8 cellular contexts compared by ENCODE assay signal in the genomic region with DNA sequence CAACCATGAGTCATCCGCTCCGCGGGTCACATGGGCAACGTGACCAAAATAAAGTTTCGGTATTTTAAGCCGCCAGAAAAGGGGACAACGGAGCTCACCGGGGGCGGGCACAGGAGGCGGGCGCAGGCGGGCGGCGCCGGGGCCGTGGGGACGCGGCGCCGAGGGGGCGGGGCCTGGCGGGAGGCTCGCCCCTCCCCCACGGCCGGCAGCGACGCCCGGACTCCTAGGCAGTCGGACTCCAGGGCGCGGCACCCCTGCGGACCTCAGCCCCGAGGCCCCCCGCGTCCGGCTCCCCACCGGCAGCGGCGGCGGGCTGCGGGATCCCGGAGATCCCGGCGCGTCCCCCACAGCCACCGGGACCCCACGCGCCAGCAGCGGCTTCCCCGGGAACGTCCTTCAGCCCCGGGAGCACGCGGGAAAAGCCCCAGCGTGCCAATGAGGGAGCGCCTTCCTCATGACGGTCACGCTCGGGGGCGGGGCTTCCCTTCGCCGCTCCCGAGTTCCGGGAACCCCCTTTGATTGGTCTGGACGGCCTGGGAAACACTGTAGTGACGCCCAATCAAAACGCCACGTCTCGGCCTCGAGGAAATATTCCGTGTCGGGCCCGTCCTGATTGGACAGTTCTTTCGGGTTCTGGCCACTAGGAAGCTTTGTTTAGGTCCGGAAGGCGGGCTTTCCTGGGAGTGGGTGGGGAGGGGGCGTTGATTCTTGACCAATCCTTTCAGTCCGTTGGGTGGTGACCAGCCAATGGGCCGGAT. TPM values are rescaled to one million over a fixed set of nuclear protein-coding genes. Genes with fewer than 3 reads are reported as not detected.
A peak's percentile ranks its signal among the peaks of the same experiment; 100 is the strongest.
DNase-seq lines count a peak whose midpoint lies in the region; ATAC-seq and TF ChIP-seq lines count a peak whose summit lies in the region.

No MANE protein-coding gene starts in this region.

- H3K4me3 ChIP-seq in IMR-90 (ENCODE audit: insufficient read depth, low read depth, low read length) (peak overlapping the region; percentile 71), OCI-LY7 (ENCODE audit: low read depth, low read length, poor library complexity, severe bottlenecking) (peak overlapping the region; percentile 96)

- H3K9me3 ChIP-seq in IMR-90 (ENCODE audit: control insufficient read depth, insufficient read depth, low read length) (no peaks in the 10 kb centered on the region), OCI-LY7 (ENCODE audit: low read length) (no peaks in the 10 kb centered on the region)

- peaks cover 11% of the 10 kb centered on the region for H3K9me1 ChIP-seq in IMR-90 (ENCODE audit: insufficient read depth, low read length)

- H2AFZ ChIP-seq in IMR-90 (replicated peaks; ENCODE audit: low read length, poor library complexity) (peak overlapping the region; percentile 97), OCI-LY7 (ENCODE audit: low read length) (peak overlapping the region; percentile 62)

- H3K79me1 ChIP-seq in IMR-90 (ENCODE audit: low read depth in 1 of 2, low read length in 2 of 2), result peaks cover 29 to 40% of the 10 kb centered on the region in 2 experiments

- H3K4me2 ChIP-seq in IMR-90 (ENCODE audit: low read depth, low read length) (no peak overlapping the region), OCI-LY7 (ENCODE audit: low read length) (peak overlapping the region; percentile 99)

- no peaks in the 10 kb centered on the region for H3K9me2 ChIP-seq in OCI-LY7 (ENCODE audit: insufficient read depth, low read length)

- H3K36me3 ChIP-seq in IMR-90 (ENCODE audit: control insufficient read depth, insufficient read depth, low read length), result no peaks in the 10 kb centered on the region; the same call in 1 of the 2 replicates
- H3K36me3 ChIP-seq in OCI-LY7 (ENCODE audit: insufficient read depth, low read length), result no peaks in the 10 kb centered on the region

- H4K20me1 ChIP-seq in IMR-90 (ENCODE audit: insufficient read depth, low read length), result peaks cover 30% of the 10 kb centered on the region; the same call in 1 of the 2 replicates
- peaks cover 17% of the 10 kb centered on the region; the same call in 1 of the 2 replicates for H4K20me1 ChIP-seq in OCI-LY7 (ENCODE audit: insufficient read depth, low read length)

- no peak for TF ChIP-seq CTCF in IMR-90 (conservative IDR thresholded peaks at IDR 0.05; ENCODE audit: low read depth, low read length)
- TF ChIP-seq CTCF in OCI-LY7 (conservative IDR thresholded peaks at IDR 0.05; ENCODE audit: low read length), result no peak

- H3K27ac ChIP-seq in IMR-90 (ENCODE audit: insufficient read depth, low read length) (peak overlapping the region; percentile 31; the same call in 1 of the 2 replicates), OCI-LY7 (ENCODE audit: low read depth, low read length, poor library complexity, severe bottlenecking) (peak overlapping the region; percentile 71)

- dilution Hi-C loops in IMR-90 (cut with HindIII; ENCODE audit: low sequenced_read_pairs, unreplicated experiment), result no loop called here

- in situ Hi-C loops in IMR-90 (cut with MboI; ENCODE audit: low sequenced_read_pairs), result no loop called here

- H2BK20ac ChIP-seq in IMR-90 (ENCODE audit: low read depth, low read length), result no peak overlapping the region

- H3K79me2 ChIP-seq in OCI-LY7 (ENCODE audit: insufficient read depth, low read depth, low read length), result peaks cover 49% of the 10 kb centered on the region; the same call in 1 of the 2 replicates

- no peak overlapping the region for H4K8ac ChIP-seq in IMR-90 (ENCODE audit: low read depth in 2 of 2, low read length in 2 of 2)

- H3K18ac ChIP-seq in IMR-90 (ENCODE audit: low read depth, low read length), result no peak overlapping the region

- H3K4me1 ChIP-seq in IMR-90 (ENCODE audit: control insufficient read depth, insufficient read depth, low read length) (peaks cover 3% of the 10 kb centered on the region), OCI-LY7 (ENCODE audit: insufficient read depth, low read length, poor library complexity, severe bottlenecking) (peaks cover 35% of the 10 kb centered on the region)

- H2AK5ac ChIP-seq in IMR-90 (ENCODE audit: low read depth, low read length), result no peak overlapping the region

- H4K91ac ChIP-seq in IMR-90 (ENCODE audit: insufficient read depth, low read depth, low read length), result no peak overlapping the region

- H3K27me3 ChIP-seq in IMR-90 (ENCODE audit: control insufficient read depth, insufficient read depth, low read length), result no peaks in the 10 kb centered on the region

- no peak overlapping the region for H2BK120ac ChIP-seq in IMR-90 (ENCODE audit: low read depth, low read length)

- H2BK5ac ChIP-seq in IMR-90 (ENCODE audit: low read depth, low read length, poor library complexity, severe bottlenecking), result peak overlapping the region; percentile 30

- WGBS in IMR-90 (ENCODE audit: extremely low coverage in 2 of 2, insufficient read length in 1 of 2), 2 experiments, result 1% methylated on average over 35 of the region's 79 CpGs; no CpG with 5 or more reads in 1 of the 2 experiments

- no peak overlapping the region for H3K23ac ChIP-seq in IMR-90 (ENCODE audit: low read depth, low read length)

- ATAC-seq in GM21529 (IDR thresholded peaks at IDR 0.05; ENCODE audit: unreplicated experiment) (peak; percentile 72), IMR-90 (ENCODE audit: low read depth) (peak; percentile 82)

- CTCF ChIA-PET in IMR-90 (lab: Yijun Ruan, JAX), result interaction anchor here (1.0 to 1.5 kb wide), 3 partner anchors 16 to 65 kb away, joined by 3 to 5 read pairs (median 3); no protein-coding TSS in a partner anchor
- CTCF ChIA-PET in OCI-LY7 (lab: Charles Lee; ENCODE audit: unreplicated experiment), result no interaction called here

- DNase-seq in DMS 273 treated with DMSO at 0.1 percent for 48 hours (lab: John Stamatoyannopoulos, UW), result peak; percentile 99
- peak; percentile 100 for DNase-seq in IMR-90
- DNase-seq in OCI-LY7 (ENCODE audit: low spot score), result peak; percentile 100
- DNase-seq in activated T-cell treated with anti-CD3 and anti-CD28 coated beads for 4 hours, result peak; percentile 99
- peak; percentile 99 for DNase-seq in epidermal melanocyte (ENCODE audit: insufficient read length, low spot score)
- peak; percentile 100 for DNase-seq in midbrain (lab: John Stamatoyannopoulos, UW)
- peak; percentile 98 to 99 for DNase-seq in stimulated activated CD8-positive, alpha-beta memory T cell treated with anti-CD3 and anti-CD28 coated beads, Interleukin-15, amount 100 ng/mL, for 48 hours (ENCODE audit: low read depth in 2 of 2)

- no peak overlapping the region for H4K5ac ChIP-seq in IMR-90 (ENCODE audit: low read depth, low read length)

- BruUV-seq in IMR-90 (replicated peaks; lab: Mats Ljungman, UMichigan) (no TSS peak), OCI-LY7 (replicated peaks; lab: Mats Ljungman, UMichigan) (no TSS peak)

- H2BK15ac ChIP-seq in IMR-90 (ENCODE audit: low read depth, low read length), result no peak overlapping the region

- POLR2A ChIA-PET in IMR-90 (lab: Charles Lee; ENCODE audit: unreplicated experiment) (interaction anchor here (0.5 to 1.0 kb wide), 2 partner anchors 24 to 41 kb away, joined by 3 read pairs; no protein-coding TSS in a partner anchor), OCI-LY7 (lab: Charles Lee) (interaction anchor here (0.6 kb wide), 1 partner anchor 1974 kb away, joined by 3 read pairs; no protein-coding TSS in a partner anchor)

- TF ChIP-seq POLR2A in IMR-90 (IDR thresholded peaks at IDR 0.05; ENCODE audit: low read depth, low read length), result peak; percentile 69

- no peak overlapping the region for H3K9ac ChIP-seq in IMR-90 (ENCODE audit: low read depth, low read length)

- no peak overlapping the region for H3K4ac ChIP-seq in IMR-90 (ENCODE audit: low read depth, low read length)

- H2AK9ac ChIP-seq in IMR-90 (replicated peaks; ENCODE audit: low read depth, low read length, poor library complexity), result peak overlapping the region; percentile 82

- no peak for TF ChIP-seq RAD21 in IMR-90 (IDR thresholded peaks at IDR 0.05; ENCODE audit: low read length)

- H3K14ac ChIP-seq in IMR-90 (replicated peaks; ENCODE audit: low read depth, low read length), result no peak overlapping the region

- peak overlapping the region; percentile 29; the same call in 1 of the 2 replicates for H3K56ac ChIP-seq in IMR-90 (ENCODE audit: extremely low read depth, insufficient read depth, low read length)

- intact Hi-C loops in IMR-90 (cut with micrococcal nuclease), result loop anchor here (1.0 kb wide), 1 partner anchor 64 kb away; no protein-coding TSS in a partner anchor
- intact Hi-C loops in OCI-LY7 (cut with micrococcal nuclease; ENCODE audit: unreplicated experiment), result loop anchor here (5.0 kb wide), 2 partner anchors 57 to 82 kb away; a partner anchor contains a TSS

TF ChIP-seq in IMR-90, 13 proteins besides CTCF, POLR2A, EP300 and RAD21 (continues in another document):
- no peak for TF ChIP-seq CHD1 (IDR thresholded peaks at IDR 0.05; ENCODE audit: low read depth, low read length)
- no peak for TF ChIP-seq CEBPB (IDR thresholded peaks at IDR 0.05; ENCODE audit: low read depth, low read length)
- TF ChIP-seq SMC3 (IDR thresholded peaks at IDR 0.05; ENCODE audit: low read depth, low read length), result no peak
- TF ChIP-seq, protein P1, sequence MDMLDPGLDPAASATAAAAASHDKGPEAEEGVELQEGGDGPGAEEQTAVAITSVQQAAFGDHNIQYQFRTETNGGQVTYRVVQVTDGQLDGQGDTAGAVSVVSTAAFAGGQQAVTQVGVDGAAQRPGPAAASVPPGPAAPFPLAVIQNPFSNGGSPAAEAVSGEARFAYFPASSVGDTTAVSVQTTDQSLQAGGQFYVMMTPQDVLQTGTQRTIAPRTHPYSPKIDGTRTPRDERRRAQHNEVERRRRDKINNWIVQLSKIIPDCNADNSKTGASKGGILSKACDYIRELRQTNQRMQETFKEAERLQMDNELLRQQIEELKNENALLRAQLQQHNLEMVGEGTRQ (IDR thresholded peaks at IDR 0.05; ENCODE audit: low read depth, low read length), result peak; percentile 97
- TF ChIP-seq RCOR1 (IDR thresholded peaks at IDR 0.05; ENCODE audit: insufficient replicate concordance, low read length), result no peak
- no peak for TF ChIP-seq NFE2L2 (IDR thresholded peaks at IDR 0.05; ENCODE audit: low read depth, low read length)
- TF ChIP-seq MXI1 (IDR thresholded peaks at IDR 0.05; ENCODE audit: borderline replicate concordance, low read depth, low read length), result peak; percentile 88
- peak; percentile 71; the same call in 1 of the 2 replicates for TF ChIP-seq MAZ (IDR thresholded peaks at IDR 0.05; ENCODE audit: borderline replicate concordance, low read depth, low read length)
- TF ChIP-seq MAFK (IDR thresholded peaks at IDR 0.05; ENCODE audit: low read depth, low read length), result no peak
- TF ChIP-seq BHLHE40 (IDR thresholded peaks at IDR 0.05; ENCODE audit: low read depth, low read length), result peak; percentile 74

RNA-seq across cellular contexts. Expression of a gene that starts 0.5 kb away (rescaled TPM):
- 35.5 and 65.3 TPM in 2 replicates for total RNA-seq in IMR-90 (2012; rRNA removed)
- polyA plus RNA-seq in IMR-90 (2012; rRNA removed), result 52.0 and 74.3 TPM in 2 replicates
- polyA plus RNA-seq in IMR-90 (2012; cell fraction: cytosol; rRNA removed), result 41.7 and 81.6 TPM in 2 replicates
- polyA plus RNA-seq in IMR-90 (2012; cell fraction: nucleus; rRNA removed; ENCODE audit: low replicate concordance), result 8.2 and 38.2 TPM in 2 replicates
- 40.2 and 43.9 TPM in 2 replicates for total RNA-seq in OCI-LY7 (2014; rRNA removed; shearing (Covaris generic))
- 73.3 and 80.8 TPM in 2 replicates for total RNA-seq in OCI-LY7 (2022)

Comparison
In these comparisons a context has a peak if more than half of its experiments do, and no peak if none do; other contexts are left out.
1. Peak in every context shown above with its lines: DNase-seq, ATAC-seq, H3K4me3 ChIP-seq and H3K27ac ChIP-seq.